In genomic region chr6:138914701-138915100, GRCh38 we compare ENCODE assay signal across 19 cellular contexts.
A peak's percentile ranks its signal among the peaks of the same experiment; 100 is the strongest.
DNase-seq lines count a peak whose midpoint lies in the region; ATAC-seq, FAIRE-seq and TF ChIP-seq lines count a peak whose summit lies in the region.
"Had no signal": no experiment of that assay in that cellular context is flagged by ENCODE, and none has a peak within 500 bp of the region (broad histone marks: within the 10 kb centered on the region; RNA-seq: fewer than 3 reads in every experiment).

No MANE protein-coding gene starts in this region.

- no peaks in the 10 kb centered on the region for H3K9me3 Mint-ChIP-seq in stimulated activated naive CD8-positive, alpha-beta T cell treated with anti-CD3 and anti-CD28 coated beads, Interleukin-15, Interleukin-2, amounts not matched to agents 100 ng/mL and 50 ng/mL, for 24 hours
- H3K9me3 Mint-ChIP-seq in astrocyte (ENCODE audit: unreplicated experiment): no peaks in the 10 kb centered on the region
- H3K9me3 Mint-ChIP-seq: CD4-positive, alpha-beta T cell had no signal

- H4K20me1 ChIP-seq in astrocyte (ENCODE audit: insufficient read depth, low read length): no peaks in the 10 kb centered on the region

- no peak for TF ChIP-seq CTCF in astrocyte (IDR thresholded peaks at IDR 0.05; ENCODE audit: insufficient read depth, low read depth, low read length)

- FAIRE-seq in astrocyte (lab: Jason Lieb, UNC): peak; percentile 67
- FAIRE-seq: A549, GM12891, H54, HepG2 had no signal

- H3K9ac ChIP-seq in astrocyte (ENCODE audit: low read length): no peak overlapping the region

- no peak overlapping the region for H2AFZ ChIP-seq in astrocyte (ENCODE audit: low read depth, low read length)
- H2AFZ ChIP-seq: PC-9 had no signal

- peaks cover 36% of the 10 kb centered on the region for H3K36me3 ChIP-seq in astrocyte (ENCODE audit: insufficient read depth, low read length)

- no peak overlapping the region for H3K4me2 ChIP-seq in astrocyte (ENCODE audit: low read length)
- H3K4me2 ChIP-seq: A549, PC-9 had no signal

- peaks cover 75% of the 10 kb centered on the region for H3K36me3 Mint-ChIP-seq in stimulated activated naive CD8-positive, alpha-beta T cell treated with anti-CD3 and anti-CD28 coated beads, Interleukin-15, Interleukin-2, amounts not matched to agents 100 ng/mL and 50 ng/mL, for 24 hours (ENCODE audit: low read depth)
- H3K36me3 Mint-ChIP-seq in astrocyte (ENCODE audit: low read depth, unreplicated experiment): peaks cover 5% of the 10 kb centered on the region

- DNase-seq in stimulated activated naive CD8-positive, alpha-beta T cell treated with anti-CD3 and anti-CD28 coated beads, Interleukin-15, Interleukin-2, amounts not matched to agents 100 U/mL and 50 U/mL, for 24 hours: no peak
- no peak for DNase-seq in astrocyte (ENCODE audit: low read depth)
- peak; percentile 2 for DNase-seq in iris pigment epithelial cell (ENCODE audit: low read depth)
- no peak for DNase-seq in NCI-H526 treated with DMSO at 0.1 percent for 48 hours (lab: John Stamatoyannopoulos, UW)
- no peak for DNase-seq in activated effector memory CD4-positive, alpha-beta T cell treated with Interleukin-2 at 50 U/mL for 16 hours
- DNase-seq in DMS 273 treated with DMSO at 0.1 percent for 48 hours (lab: John Stamatoyannopoulos, UW): no peak
- DNase-seq: CD4-positive, alpha-beta T cell; KG1; NCI-H1417; NCI-H187 treated with DMSO at 0.1 percent for 48 hours; NCI-H2227 treated with DMSO at 0.1 percent for 48 hours; NCI-H524; PC-9 had no signal

- no peaks in the 10 kb centered on the region for H3K27me3 ChIP-seq in astrocyte (ENCODE audit: insufficient read depth, low read length)

- no peaks in the 10 kb centered on the region for H3K4me1 ChIP-seq in astrocyte (ENCODE audit: insufficient read depth, low read length)
- H3K4me1 ChIP-seq: A549 had no signal

- no peaks in the 10 kb centered on the region for H3K4me1 Mint-ChIP-seq in stimulated activated naive CD8-positive, alpha-beta T cell treated with anti-CD3 and anti-CD28 coated beads, Interleukin-15, Interleukin-2, amounts not matched to agents 100 ng/mL and 50 ng/mL, for 24 hours (ENCODE audit: low read depth)
- H3K4me1 Mint-ChIP-seq in astrocyte (ENCODE audit: low read depth, unreplicated experiment): no peaks in the 10 kb centered on the region

- no peaks in the 10 kb centered on the region for H3K79me2 ChIP-seq in astrocyte (ENCODE audit: insufficient read depth, low read length)

- no peak overlapping the region for H3K4me3 Mint-ChIP-seq in stimulated activated naive CD8-positive, alpha-beta T cell treated with anti-CD3 and anti-CD28 coated beads, Interleukin-15, Interleukin-2, amounts not matched to agents 100 ng/mL and 50 ng/mL, for 24 hours
- H3K4me3 Mint-ChIP-seq in astrocyte (ENCODE audit: unreplicated experiment): no peak overlapping the region
- H3K4me3 Mint-ChIP-seq: CD4-positive, alpha-beta T cell had no signal

- H3K27me3 Mint-ChIP-seq in stimulated activated naive CD8-positive, alpha-beta T cell treated with anti-CD3 and anti-CD28 coated beads, Interleukin-15, Interleukin-2, amounts not matched to agents 100 ng/mL and 50 ng/mL, for 24 hours: no peaks in the 10 kb centered on the region
- no peaks in the 10 kb centered on the region for H3K27me3 Mint-ChIP-seq in astrocyte (ENCODE audit: low read depth, unreplicated experiment)
- H3K27me3 Mint-ChIP-seq: CD4-positive, alpha-beta T cell had no signal

- no peak overlapping the region for H3K27ac ChIP-seq in astrocyte (ENCODE audit: low read depth, low read length)
- H3K27ac ChIP-seq: A549, PC-9 had no signal

- H3K27ac Mint-ChIP-seq in stimulated activated naive CD8-positive, alpha-beta T cell treated with anti-CD3 and anti-CD28 coated beads, Interleukin-15, Interleukin-2, amounts not matched to agents 100 ng/mL and 50 ng/mL, for 24 hours: peak overlapping the region; percentile 42
- H3K27ac Mint-ChIP-seq in astrocyte (ENCODE audit: unreplicated experiment): no peak overlapping the region
- H3K27ac Mint-ChIP-seq: CD4-positive, alpha-beta T cell had no signal

- no peaks in the 10 kb centered on the region for H3K9me3 ChIP-seq in astrocyte (ENCODE audit: insufficient read depth, low read depth, low read length)
- H3K9me3 ChIP-seq: A549 had no signal

- ATAC-seq in stimulated activated naive CD8-positive, alpha-beta T cell treated with anti-CD3 and anti-CD28 coated beads, Interleukin-15, Interleukin-2, amounts not matched to agents 100 U/mL and 50 U/mL, for 24 hours: no peak
- ATAC-seq: A549, HepG2, Right ventricle myocardium inferior had no signal

- H3K4me3 ChIP-seq in astrocyte (ENCODE audit: insufficient read depth, low read depth, low read length): no peak overlapping the region
- H3K4me3 ChIP-seq: A549, PC-9 had no signal
